In the genomic region with DNA sequence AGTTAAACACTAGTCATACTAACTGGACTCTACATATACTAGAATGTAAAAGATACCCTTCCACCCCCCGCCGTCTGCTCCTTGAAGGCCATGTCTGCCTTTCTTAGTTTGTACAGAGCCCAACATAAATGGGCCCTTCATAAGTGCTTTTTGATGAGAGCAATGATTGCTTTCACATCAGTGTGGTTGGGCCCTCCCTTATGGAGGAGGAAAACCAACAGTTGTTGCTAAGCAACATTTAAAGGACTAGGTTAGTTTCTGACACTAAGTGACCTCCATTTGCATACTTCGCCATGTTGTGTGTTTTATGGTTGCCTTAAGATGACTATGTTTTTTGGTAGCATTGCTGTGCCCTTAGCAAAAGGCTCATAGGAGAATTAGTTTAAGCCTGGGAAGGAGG, we compare ENCODE assay signal across 9 cellular contexts.
DNase-seq lines count a peak whose midpoint lies in the region; TF ChIP-seq lines count a peak whose summit lies in the region.
"Had no signal": no experiment of that assay in that cellular context is flagged by ENCODE, and none has a peak within 500 bp of the region (broad histone marks: within the 10 kb centered on the region; RNA-seq: fewer than 3 reads in every experiment).

No MANE protein-coding gene starts in this region.

- no TSS peak for BruUV-seq in mammary epithelial cell (replicated peaks; lab: Mats Ljungman, UMichigan)

- H3K36me3 ChIP-seq in left ventricle myocardium inferior: peaks cover 13% of the 10 kb centered on the region
- peaks cover 0 to 19% (median 9%) of the 10 kb centered on the region in 6 donors for H3K36me3 ChIP-seq in spleen
- H3K36me3 ChIP-seq in mammary epithelial cell (ENCODE audit: insufficient read depth, low read length): no peaks in the 10 kb centered on the region
- H3K36me3 ChIP-seq: right lobe of liver had no signal

- 77 to 87% (median 83%) methylated on average over 3 of the region's 3 CpGs for WGBS in spleen, 5 donors
- WGBS in mammary epithelial cell (ENCODE audit: low coverage, missing lambda C conversion rate): 100% methylated on average over 3 of the region's 3 CpGs

- DNase-seq in left ventricle myocardium inferior (no peak), cardiac septum (ENCODE audit: low spot score) (no peak), spleen (no peak), ecto neural progenitor cell (ENCODE audit: low spot score) (no peak), amniotic stem cell (lab: John Stamatoyannopoulos, UW) (no peak), mammary epithelial cell (no peak)
- DNase-seq: right lobe of liver had no signal

- in situ Hi-C loops in mammary epithelial cell (cut with MboI; ENCODE audit: low sequenced_read_pairs in 2 of 2): no loop called here

- no peak overlapping the region for H3K4me2 ChIP-seq in mammary epithelial cell (ENCODE audit: insufficient read depth, low read depth, low read length)

- peak overlapping the region; percentile 87 to 96 (median 94) for H3K27ac Mint-ChIP-seq in IgD-negative memory B cell

- H2AFZ ChIP-seq in mammary epithelial cell (ENCODE audit: low read depth, low read length): no peak overlapping the region

- CTCF ChIA-PET in mammary epithelial cell (lab: Charles Lee; ENCODE audit: low non-redundant PET): no interaction called here

- no peak for TF ChIP-seq CTCF in left ventricle myocardium inferior (IDR thresholded peaks at IDR 0.05; ENCODE audit: borderline replicate concordance)
- no peak for TF ChIP-seq CTCF in spleen (IDR thresholded peaks at IDR 0.05 in 8 of 11, conservative IDR thresholded peaks at IDR 0.05 in 3 of 11)
- TF ChIP-seq CTCF in mammary epithelial cell (conservative IDR thresholded peaks at IDR 0.05 in 1 of 2, IDR thresholded peaks at IDR 0.05 in 1 of 2; ENCODE audit: extremely low read depth in 1 of 2, insufficient read depth in 1 of 2, low read depth in 1 of 2, low read length in 2 of 2): no peak

- no peak overlapping the region for H3K9ac ChIP-seq in mammary epithelial cell (ENCODE audit: insufficient read depth, low read length)

- no peaks in the 10 kb centered on the region for H3K9me3 ChIP-seq in left ventricle myocardium inferior (replicated peaks)
- H3K9me3 ChIP-seq in spleen: no peaks in the 10 kb centered on the region
- H3K9me3 ChIP-seq in mammary epithelial cell (replicated peaks; ENCODE audit: insufficient read depth, low read length): no peaks in the 10 kb centered on the region
- H3K9me3 ChIP-seq: right lobe of liver had no signal

- peaks cover 23% of the 10 kb centered on the region for H3K36me3 Mint-ChIP-seq in IgD-negative memory B cell

- intact Hi-C loops in left ventricle myocardium inferior (cut with micrococcal nuclease): loop anchor here (5.0 kb wide), 1 partner anchor 80 kb away; no protein-coding TSS in a partner anchor
- intact Hi-C loops in cardiac septum (cut with DNase I): no loop called here
- intact Hi-C loops in spleen (cut with DNase I; ENCODE audit: low total_unique reads): no loop called here
- intact Hi-C loops in mammary epithelial cell (cut with micrococcal nuclease): no loop called here

- dilution Hi-C loops in mammary epithelial cell (cut with HindIII; ENCODE audit: low sequenced_read_pairs): no loop called here

- H3K4me3 ChIP-seq in left ventricle myocardium inferior (no peak overlapping the region), spleen (peak overlapping the region in 1 of 8 donors; percentile 1), mammary epithelial cell (replicated peaks in 1 of 3; ENCODE audit: insufficient read depth in 1 of 3, low read depth in 2 of 3, low read length in 3 of 3) (no peak overlapping the region)
- H3K4me3 ChIP-seq: right lobe of liver had no signal

- H4K20me1 ChIP-seq in mammary epithelial cell (ENCODE audit: insufficient read depth, low read length): no peaks in the 10 kb centered on the region

- peaks cover 71 to 84% (median 73%) of the 10 kb centered on the region in 3 donors for H3K4me1 Mint-ChIP-seq in IgD-negative memory B cell

- H3K4me1 ChIP-seq in left ventricle myocardium inferior (peaks cover 99% of the 10 kb centered on the region), spleen (peaks cover 33 to 100% (median 87%) of the 10 kb centered on the region in 6 donors), mammary epithelial cell (ENCODE audit: insufficient read depth, low read length) (no peaks in the 10 kb centered on the region)

- H3K4me3 Mint-ChIP-seq in IgD-negative memory B cell: peak overlapping the region; percentile 35 to 85 (median 58)

- H3K27me3 ChIP-seq in left ventricle myocardium inferior (ENCODE audit: low read depth) (no peaks in the 10 kb centered on the region), spleen (replicated peaks in 1 of 7) (no peaks in the 10 kb centered on the region), mammary epithelial cell (ENCODE audit: insufficient read depth, low read length) (peaks cover 9% of the 10 kb centered on the region)
- H3K27me3 ChIP-seq: right lobe of liver had no signal

- peaks cover 0 to 4% (median 2%) of the 10 kb centered on the region in 3 donors for H3K9me3 Mint-ChIP-seq in IgD-negative memory B cell

- H3K27ac ChIP-seq in left ventricle myocardium inferior (replicated peaks) (peak overlapping the region; percentile 75), angular gyrus (ENCODE audit: low read depth, low read length) (peak overlapping the region; percentile 57), spleen (peak overlapping the region in 7 of 8 donors; percentile 24 to 85 (median 69)), mammary epithelial cell (ENCODE audit: insufficient read depth, low read depth, low read length) (no peak overlapping the region)

- H3K27me3 Mint-ChIP-seq in IgD-negative memory B cell: no peaks in the 10 kb centered on the region

- no peak for TF ChIP-seq POLR2A in spleen (IDR thresholded peaks at IDR 0.05)

- no peaks in the 10 kb centered on the region for H3K79me2 ChIP-seq in mammary epithelial cell (ENCODE audit: insufficient read depth, low read length)
